20 cellular contexts compared by ENCODE assay signal in genomic region chr16:9275816-9276354, GRCh38.
DNase-seq lines count a peak whose midpoint lies in the region; ATAC-seq and TF ChIP-seq lines count a peak whose summit lies in the region.
"Had no signal": no experiment of that assay in that cellular context is flagged by ENCODE, and none has a peak within 500 bp of the region (broad histone marks: within the 10 kb centered on the region; RNA-seq: fewer than 3 reads in every experiment).

No MANE protein-coding gene starts in this region.

- H3F3A ChIP-seq in neural progenitor cell (ENCODE audit: low read depth) = no peaks in the 10 kb centered on the region

- H3K9ac ChIP-seq in neural progenitor cell = no peak overlapping the region
- H3K9ac ChIP-seq: BLaER1 had no signal

- no peaks in the 10 kb centered on the region for H3K9me3 Mint-ChIP-seq in neural progenitor cell
- H3K9me3 Mint-ChIP-seq: CD8-positive, alpha-beta T cell; HFFc6 had no signal

- ATAC-seq in left colon (peak; percentile 75), HG02870 (IDR thresholded peaks at IDR 0.05; ENCODE audit: unreplicated experiment) (no peak), GM19455 (IDR thresholded peaks at IDR 0.05; ENCODE audit: unreplicated experiment) (no peak)
- ATAC-seq: CD8-positive, alpha-beta T cell; GM12878 had no signal

- H2AFZ ChIP-seq in neural progenitor cell (replicated peaks) = peak overlapping the region; percentile 55

- H3K4me3 Mint-ChIP-seq in neural progenitor cell = no peak overlapping the region
- H3K4me3 Mint-ChIP-seq: B cell; CD4-positive, CD25-positive, alpha-beta regulatory T cell; CD8-positive, alpha-beta T cell; HFFc6 had no signal

- H3K27ac Mint-ChIP-seq in neural progenitor cell = no peak overlapping the region
- H3K27ac Mint-ChIP-seq: B cell; CD4-positive, CD25-positive, alpha-beta regulatory T cell; CD8-positive, alpha-beta T cell; HFFc6 had no signal

- intact Hi-C loops in left colon (cut with DNase I, micrococcal nuclease) = no loop called here

- no peaks in the 10 kb centered on the region for H3K36me3 Mint-ChIP-seq in neural progenitor cell
- H3K36me3 Mint-ChIP-seq: CD4-positive, CD25-positive, alpha-beta regulatory T cell; CD8-positive, alpha-beta T cell had no signal

- DNase-seq in ELF-1 (ENCODE audit: low read depth, low spot score) = peak; percentile 75
- no peak for DNase-seq in left colon
- no peak for DNase-seq in neural progenitor cell (ENCODE audit: low spot score)
- no peak for DNase-seq in activated CD4-positive, alpha-beta T cell treated with anti-CD3 and anti-CD28 coated beads for 1 hour
- DNase-seq: Caco-2; CD4-positive, CD25-positive, alpha-beta regulatory T cell; CD8-positive, alpha-beta T cell; DMS153; DND-41; GDM1; GOT3; HFFc6 had no signal

- H3K9me3 ChIP-seq in neural progenitor cell (ENCODE audit: low read depth) = no peaks in the 10 kb centered on the region
- H3K9me3 ChIP-seq: BLaER1, Caco-2, HAP-1 had no signal

- H3K36me3 ChIP-seq in neural progenitor cell = no peaks in the 10 kb centered on the region
- H3K36me3 ChIP-seq: BLaER1, HAP-1 had no signal

- H3K27me3 Mint-ChIP-seq in neural progenitor cell (ENCODE audit: insufficient read depth, low read depth) = peaks cover 3% of the 10 kb centered on the region

- H3K27me3 ChIP-seq in neural progenitor cell = no peaks in the 10 kb centered on the region
- H3K27me3 ChIP-seq: BLaER1 had no signal

- no peaks in the 10 kb centered on the region for H4K20me1 ChIP-seq in neural progenitor cell (ENCODE audit: low read depth)
- H4K20me1 ChIP-seq: BLaER1 had no signal

- peaks cover 3% of the 10 kb centered on the region for H3K4me1 Mint-ChIP-seq in neural progenitor cell
- H3K4me1 Mint-ChIP-seq: B cell; CD4-positive, CD25-positive, alpha-beta regulatory T cell had no signal

- no peak overlapping the region for H3K27ac ChIP-seq in neural progenitor cell
- H3K27ac ChIP-seq: 22Rv1, BLaER1, C4-2B had no signal

- H3K4me1 ChIP-seq in neural progenitor cell = no peaks in the 10 kb centered on the region
- H3K4me1 ChIP-seq: BLaER1, Caco-2, HAP-1 had no signal

- TF ChIP-seq CTCF in neural progenitor cell (IDR thresholded peaks at IDR 0.05) = no peak

- H3K79me2 ChIP-seq in neural progenitor cell (ENCODE audit: low read depth) = no peaks in the 10 kb centered on the region

- H3K4me3 ChIP-seq in neural progenitor cell = no peak overlapping the region
- H3K4me3 ChIP-seq: BLaER1, GM12878, HAP-1 had no signal

- H3K4me2 ChIP-seq in neural progenitor cell = no peak overlapping the region
- H3K4me2 ChIP-seq: BLaER1 had no signal
